ENCODE assay signal across 25 cellular contexts in the genomic region with DNA sequence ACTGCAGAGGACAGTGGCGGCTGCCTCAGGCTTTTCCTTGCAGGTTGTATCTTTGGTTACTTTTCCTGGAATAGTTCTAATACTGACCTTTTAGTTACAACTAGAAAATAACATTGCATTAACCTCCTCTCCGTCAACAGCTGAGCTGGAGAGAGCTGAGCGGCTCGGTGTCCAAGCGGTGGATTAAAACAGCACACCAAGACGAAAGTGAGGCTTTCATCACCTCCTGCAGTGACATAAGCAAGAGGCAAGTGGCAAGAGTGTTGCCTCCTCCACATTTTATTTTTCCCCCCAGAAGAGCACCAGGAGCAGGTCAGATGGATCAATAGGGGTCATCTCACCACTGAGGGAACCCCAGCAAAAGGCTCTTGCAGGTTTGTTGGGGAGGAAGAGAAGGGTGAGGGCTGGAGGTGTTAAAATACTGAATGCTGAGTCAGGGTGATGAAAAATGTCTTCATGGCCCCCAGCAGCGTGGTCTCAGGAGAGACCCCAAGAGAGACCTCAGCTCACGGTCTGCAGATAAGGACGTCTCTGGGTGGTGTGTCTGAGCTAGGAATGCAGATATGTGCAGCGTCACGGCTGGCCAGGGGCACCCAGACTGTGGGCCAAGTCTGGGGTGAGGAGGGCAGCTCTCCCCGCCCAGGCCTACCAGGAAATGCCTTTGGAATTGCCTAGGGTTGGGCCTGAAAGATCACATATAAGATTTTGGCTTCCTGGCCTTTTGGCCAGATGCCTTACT. TPM values are rescaled to one million over a fixed set of nuclear protein-coding genes. Genes with fewer than 3 reads are reported as not detected.
DNase-seq lines count a peak whose midpoint lies in the region; ATAC-seq, FAIRE-seq and TF ChIP-seq lines count a peak whose summit lies in the region.
"Had no signal": no experiment of that assay in that cellular context is flagged by ENCODE, and none has a peak within 500 bp of the region (broad histone marks: within the 10 kb centered on the region; RNA-seq: fewer than 3 reads in every experiment).

No MANE protein-coding gene starts in this region.

- H3K4me3 Mint-ChIP-seq in MCF 10A (ENCODE audit: unreplicated experiment) = no peak overlapping the region
- H3K4me3 Mint-ChIP-seq in activated CD4-positive, alpha-beta T cell treated with anti-CD3 and anti-CD28 coated beads, Interleukin-2, amount 10 ng/mL, durations not matched to agents 7 days and 5 days = no peak overlapping the region
- H3K4me3 Mint-ChIP-seq: activated CD8-positive, alpha-beta T cell treated with anti-CD3 and anti-CD28 coated beads for 36 hours; activated naive CD8-positive, alpha-beta T cell treated with anti-CD3 and anti-CD28 coated beads, Interleukin-2, amount 10 ng/mL, durations not matched to agents 7 days and 5 days; activated T-cell treated with anti-CD3 and anti-CD28 coated beads, Interleukin-2, amount 50 U/mL, for 72 hours; CD4-positive, alpha-beta T cell; central memory CD8-positive, alpha-beta T cell; effector memory CD8-positive, alpha-beta T cell; T-helper 1 cell treated with Interleukin-12 subunit alpha and Interleukin-12 subunit beta and Interleukin-4 antibody, amounts not matched to agents 30 μg/mL and 1 μg/mL, for 36 hours; type B pancreatic cell had no signal

- FAIRE-seq in small intestine (lab: Jason Lieb, UNC) = no peak
- FAIRE-seq in kidney (lab: Jason Lieb, UNC) = no peak
- FAIRE-seq: A204.1, keratinocyte had no signal

- intact Hi-C loops in MCF 10A (cut with micrococcal nuclease) = no loop called here
- intact Hi-C loops in breast epithelium (cut with DNase I; ENCODE audit: low total_unique reads) = no loop called here
- intact Hi-C loops in left lung (cut with DNase I) = no loop called here
- intact Hi-C loops in kidney (cut with DNase I) = no loop called here

- peak; percentile 26 for DNase-seq in MCF 10A (ENCODE audit: unreplicated experiment)
- DNase-seq in breast epithelium (ENCODE audit: low spot score in 2 of 2) = no peak
- no peak for DNase-seq in adipocyte (ENCODE audit: low read depth)
- no peak for DNase-seq in left lung
- peak; percentile 33 for DNase-seq in small intestine
- no peak for DNase-seq in activated CD4-positive, alpha-beta T cell treated with anti-CD3 and anti-CD28 coated beads, Interleukin-2, amount 10 ng/mL, durations not matched to agents 7 days and 5 days
- no peak for DNase-seq in kidney
- DNase-seq in AML-193 (lab: John Stamatoyannopoulos, UW) = no peak
- DNase-seq: activated CD8-positive, alpha-beta T cell treated with anti-CD3 and anti-CD28 coated beads for 36 hours; activated naive CD8-positive, alpha-beta T cell treated with anti-CD3 and anti-CD28 coated beads, Interleukin-2, amount 10 ng/mL, durations not matched to agents 7 days and 5 days; activated T-cell treated with anti-CD3 and anti-CD28 coated beads, Interleukin-2, amount 50 U/mL, for 72 hours; CD4-positive, alpha-beta T cell; DMS79 treated with DMSO at 0.1 percent for 48 hours; effector memory CD8-positive, alpha-beta T cell; NCI-H2029; NCI-H510A treated with DMSO at 0.1 percent for 48 hours; SHP77; WERI-Rb-1 had no signal

- no TSS peak for BruUV-seq in MCF 10A (replicated peaks; lab: Mats Ljungman, UMichigan)

- H3K4me3 ChIP-seq in breast epithelium = no peak overlapping the region
- H3K4me3 ChIP-seq in adipocyte (ENCODE audit: low read length) = peak overlapping the region; percentile 46
- no peak overlapping the region for H3K4me3 ChIP-seq in left lung
- H3K4me3 ChIP-seq in small intestine (ENCODE audit: low read depth in 1 of 2, low read length in 2 of 2) = no peak overlapping the region
- H3K4me3 ChIP-seq in kidney (ENCODE audit: low read length in 2 of 2) = no peak overlapping the region
- H3K4me3 ChIP-seq: hepatocyte had no signal

- H3K36me3 ChIP-seq in breast epithelium = no peaks in the 10 kb centered on the region
- H3K36me3 ChIP-seq in adipocyte (ENCODE audit: control insufficient read depth, insufficient read depth, low read length, severe bottlenecking) = no peaks in the 10 kb centered on the region
- H3K36me3 ChIP-seq in left lung = no peaks in the 10 kb centered on the region
- H3K36me3 ChIP-seq in small intestine (ENCODE audit: control insufficient read depth in 2 of 2, insufficient read depth in 2 of 2, low read length in 2 of 2) = no peaks in the 10 kb centered on the region
- H3K36me3 ChIP-seq in kidney (ENCODE audit: control insufficient read depth in 1 of 2, insufficient read depth in 2 of 2, low read length in 2 of 2) = no peaks in the 10 kb centered on the region
- H3K36me3 ChIP-seq: WERI-Rb-1 had no signal

- no peak overlapping the region for H3K27ac ChIP-seq in breast epithelium
- no peak overlapping the region for H3K27ac ChIP-seq in left lung
- H3K27ac ChIP-seq in small intestine (ENCODE audit: low read depth in 1 of 2, low read length in 1 of 2) = no peak overlapping the region
- no peak overlapping the region for H3K27ac ChIP-seq in kidney (ENCODE audit: low read depth in 2 of 2, low read length in 2 of 2)
- H3K27ac ChIP-seq: hepatocyte, parathyroid adenoma, WERI-Rb-1 had no signal

- POLR2A ChIA-PET in MCF 10A (lab: Yijun Ruan, JAX) = no interaction called here
- POLR2A ChIA-PET in activated CD4-positive, alpha-beta T cell treated with anti-CD3 and anti-CD28 coated beads, Interleukin-2, amount 10 ng/mL, durations not matched to agents 7 days and 5 days (lab: Charles Lee) = no interaction called here

- no peak for TF ChIP-seq POLR2A in breast epithelium (IDR thresholded peaks at IDR 0.05)

- H3K9ac ChIP-seq in adipocyte (ENCODE audit: low read length) (no peak overlapping the region), kidney (ENCODE audit: low read length in 2 of 2) (no peak overlapping the region)
- H3K9ac ChIP-seq: parathyroid adenoma had no signal

- H3K9me3 Mint-ChIP-seq in MCF 10A (ENCODE audit: unreplicated experiment) = peaks cover 2% of the 10 kb centered on the region
- H3K9me3 Mint-ChIP-seq in activated CD4-positive, alpha-beta T cell treated with anti-CD3 and anti-CD28 coated beads, Interleukin-2, amount 10 ng/mL, durations not matched to agents 7 days and 5 days = peaks cover 6% of the 10 kb centered on the region
- H3K9me3 Mint-ChIP-seq: CD4-positive, alpha-beta T cell; effector memory CD8-positive, alpha-beta T cell had no signal

- TF ChIP-seq CTCF in MCF 10A (IDR thresholded peaks at IDR 0.05; ENCODE audit: unreplicated experiment) (no peak), breast epithelium (IDR thresholded peaks at IDR 0.05) (no peak), left lung (IDR thresholded peaks at IDR 0.05) (no peak), kidney (IDR thresholded peaks at IDR 0.05; ENCODE audit: borderline replicate concordance, extremely low read depth, insufficient read depth) (no peak)

- ATAC-seq in left lung = peak; percentile 18
- ATAC-seq: activated CD8-positive, alpha-beta T cell treated with anti-CD3 and anti-CD28 coated beads for 36 hours; activated T-cell treated with anti-CD3 and anti-CD28 coated beads, Interleukin-2, amount 50 U/mL, for 72 hours; effector memory CD8-positive, alpha-beta T cell had no signal

- peaks cover 11% of the 10 kb centered on the region for H3K4me1 Mint-ChIP-seq in MCF 10A (ENCODE audit: insufficient read depth, unreplicated experiment)
- H3K4me1 Mint-ChIP-seq in activated CD4-positive, alpha-beta T cell treated with anti-CD3 and anti-CD28 coated beads, Interleukin-2, amount 10 ng/mL, durations not matched to agents 7 days and 5 days = peaks cover 20% of the 10 kb centered on the region
- H3K4me1 Mint-ChIP-seq: central memory CD8-positive, alpha-beta T cell had no signal

- H3K36me3 Mint-ChIP-seq in MCF 10A (ENCODE audit: insufficient read depth, unreplicated experiment) = no peaks in the 10 kb centered on the region
- peaks cover 5% of the 10 kb centered on the region for H3K36me3 Mint-ChIP-seq in activated CD4-positive, alpha-beta T cell treated with anti-CD3 and anti-CD28 coated beads, Interleukin-2, amount 10 ng/mL, durations not matched to agents 7 days and 5 days (ENCODE audit: low read depth)
- H3K36me3 Mint-ChIP-seq: type B pancreatic cell had no signal

- no peaks in the 10 kb centered on the region for H3K27me3 ChIP-seq in breast epithelium
- peaks cover 2% of the 10 kb centered on the region for H3K27me3 ChIP-seq in adipocyte (replicated peaks; ENCODE audit: control insufficient read depth, insufficient read depth, low read length)
- H3K27me3 ChIP-seq in left lung = no peaks in the 10 kb centered on the region
- no peaks in the 10 kb centered on the region for H3K27me3 ChIP-seq in small intestine (ENCODE audit: control insufficient read depth in 2 of 2, insufficient read depth in 2 of 2, low read length in 2 of 2)
- H3K27me3 ChIP-seq: hepatocyte had no signal

- CTCF ChIA-PET in MCF 10A (lab: Yijun Ruan, JAX) = interaction anchor here (0.7 kb wide), 1 partner anchor 11 kb away, joined by 3 read pairs; no protein-coding TSS in a partner anchor
- CTCF ChIA-PET in activated CD4-positive, alpha-beta T cell treated with anti-CD3 and anti-CD28 coated beads, Interleukin-2, amount 10 ng/mL, durations not matched to agents 7 days and 5 days (lab: Charles Lee) = interaction anchor here (0.6 kb wide), 1 partner anchor 9 kb away, joined by 3 read pairs; no protein-coding TSS in a partner anchor

- H3K9me3 ChIP-seq in breast epithelium (peaks cover 2 to 5% of the 10 kb centered on the region in 2 donors), adipocyte (ENCODE audit: control insufficient read depth, low read length) (no peaks in the 10 kb centered on the region), left lung (peaks cover 0 to 2% of the 10 kb centered on the region in 2 donors), small intestine (ENCODE audit: control insufficient read depth, low read depth) (no peaks in the 10 kb centered on the region), kidney (ENCODE audit: control insufficient read depth in 1 of 2, low read length in 2 of 2) (no peaks in the 10 kb centered on the region)

- H3K4me1 ChIP-seq in breast epithelium (no peaks in the 10 kb centered on the region), adipocyte (ENCODE audit: control insufficient read depth, insufficient read depth, low read length) (peaks cover 16% of the 10 kb centered on the region), left lung (no peaks in the 10 kb centered on the region), small intestine (ENCODE audit: control insufficient read depth in 2 of 2, insufficient read depth in 1 of 2, low read depth in 1 of 2, low read length in 1 of 2) (no peaks in the 10 kb centered on the region), kidney (ENCODE audit: control insufficient read depth in 1 of 2, insufficient read depth in 1 of 2, low read depth in 1 of 2, low read length in 2 of 2) (peaks cover 0 to 3% of the 10 kb centered on the region in 2 donors)
- H3K4me1 ChIP-seq: parathyroid adenoma had no signal

- WGBS in small intestine, 3 donors = 61 to 75% (median 65%) methylated on average over 12 of the region's 12 CpGs

- H3K27ac Mint-ChIP-seq in MCF 10A (ENCODE audit: low read depth, unreplicated experiment) = no peak overlapping the region
- H3K27ac Mint-ChIP-seq in activated CD4-positive, alpha-beta T cell treated with anti-CD3 and anti-CD28 coated beads, Interleukin-2, amount 10 ng/mL, durations not matched to agents 7 days and 5 days = no peak overlapping the region
- H3K27ac Mint-ChIP-seq: activated CD8-positive, alpha-beta T cell treated with anti-CD3 and anti-CD28 coated beads for 36 hours; activated naive CD8-positive, alpha-beta T cell treated with anti-CD3 and anti-CD28 coated beads, Interleukin-2, amount 10 ng/mL, durations not matched to agents 7 days and 5 days; activated T-cell treated with anti-CD3 and anti-CD28 coated beads, Interleukin-2, amount 50 U/mL, for 72 hours; CD4-positive, alpha-beta T cell; effector memory CD8-positive, alpha-beta T cell; T-helper 1 cell treated with Interleukin-12 subunit alpha and Interleukin-12 subunit beta and Interleukin-4 antibody, amounts not matched to agents 30 μg/mL and 1 μg/mL, for 36 hours; type B pancreatic cell had no signal

- H3K27me3 Mint-ChIP-seq in MCF 10A (ENCODE audit: insufficient read depth, unreplicated experiment) = no peaks in the 10 kb centered on the region
- peaks cover 13% of the 10 kb centered on the region for H3K27me3 Mint-ChIP-seq in activated CD4-positive, alpha-beta T cell treated with anti-CD3 and anti-CD28 coated beads, Interleukin-2, amount 10 ng/mL, durations not matched to agents 7 days and 5 days

RNA-seq across cellular contexts. Expression of a gene that starts 50.3 kb away (rescaled TPM):
- total RNA-seq in MCF 10A (2022) = 27.4 and 28.6 TPM in 2 replicates
- 10 to 100 TPM; 16.4 to 20.9 (median 16.6) TPM for total RNA-seq in breast epithelium
- total RNA-seq in left lung = 10 to 100 TPM; 19.1 to 23.5 TPM
- 10 to 100 TPM; 37.2 to 66.6 (median 61.6) TPM for polyA plus RNA-seq in small intestine
- total RNA-seq in activated CD4-positive, alpha-beta T cell treated with anti-CD3 and anti-CD28 coated beads, Interleukin-2, amount 10 ng/mL, durations not matched to agents 7 days and 5 days = 10 to 100 TPM; 58.0 to 64.2 TPM
- 22.4 TPM for total RNA-seq in kidney
- 7.3 TPM for polyA plus RNA-seq in kidney (ENCODE audit: insufficient read depth, low read depth, low replicate concordance)

RNA-seq across cellular contexts. Expression of a gene that starts 50.6 kb away (rescaled TPM):
- total RNA-seq in MCF 10A (2022) = 19.2 and 20.7 TPM in 2 replicates
- total RNA-seq in breast epithelium = 10 to 100 TPM; 15.4 to 25.2 (median 15.7) TPM
- total RNA-seq in left lung = 10 to 100 TPM; 11.8 to 15.8 TPM
- polyA plus RNA-seq in small intestine = 10 to 100 TPM; 11.8 to 27.7 (median 14.1) TPM
- total RNA-seq in activated CD4-positive, alpha-beta T cell treated with anti-CD3 and anti-CD28 coated beads, Interleukin-2, amount 10 ng/mL, durations not matched to agents 7 days and 5 days = 10 to 100 TPM; 20.2 to 21.4 TPM
- 13.1 TPM for total RNA-seq in kidney
- 10.9 TPM for polyA plus RNA-seq in kidney (ENCODE audit: insufficient read depth, low read depth, low replicate concordance)

Comparison
In these comparisons a context has a peak if more than half of its experiments do, and no peak if none do; other contexts are left out.
1. DNase-seq: peak in MCF 10A (single experiment) and small intestine (single experiment); none in breast epithelium (0 of 2), adipocyte (single experiment), left lung (0 of 2), activated CD4-positive, alpha-beta T cell treated with anti-CD3 and anti-CD28 coated beads, Interleukin-2, amount 10 ng/mL, durations not matched to agents 7 days and 5 days (single experiment), kidney (single experiment) and AML-193 (0 of 2).